In genomic region chrX:100939336-100939735, GRCh38 we compare ENCODE assay signal across 19 cellular contexts. TPM values are rescaled to one million over a fixed set of nuclear protein-coding genes. Genes with fewer than 3 reads are reported as not detected.
DNase-seq lines count a peak whose midpoint lies in the region; ATAC-seq, FAIRE-seq and TF ChIP-seq lines count a peak whose summit lies in the region.
"Had no signal": no experiment of that assay in that cellular context is flagged by ENCODE, and none has a peak within 500 bp of the region (broad histone marks: within the 10 kb centered on the region; RNA-seq: fewer than 3 reads in every experiment).

No MANE protein-coding gene starts in this region.

- H3K27me3 Mint-ChIP-seq in T-cell, result peaks cover 0 to 11% of the 10 kb centered on the region in 2 donors

- intact Hi-C loops in left colon (cut with DNase I, micrococcal nuclease), result no loop called here

- POLR2A ChIA-PET in T-cell (lab: Charles Lee), result interaction anchor here in 1 of 2 donors (0.9 kb wide), 1 partner anchor 8 kb away, joined by 3 read pairs; no protein-coding TSS in a partner anchor

- peaks cover 0 to 10% (median 6%) of the 10 kb centered on the region in 3 donors for H3K4me1 Mint-ChIP-seq in T-cell

- H3K9me3 Mint-ChIP-seq in activated naive CD4-positive, alpha-beta T cell treated with anti-CD3 and anti-CD28 coated beads, Interleukin-2, amount 50 U/mL, for 72 hours, result no peaks in the 10 kb centered on the region
- H3K9me3 Mint-ChIP-seq in T-cell, result no peaks in the 10 kb centered on the region

- DNase-seq in activated naive CD4-positive, alpha-beta T cell treated with anti-CD3 and anti-CD28 coated beads, Interleukin-2, amount 50 U/mL, for 72 hours (ENCODE audit: low spot score in 2 of 2), result no peak
- DNase-seq in activated naive CD4-positive, alpha-beta T cell treated with anti-CD3 and anti-CD28 coated beads, Interleukin-2, amount 50 U/mL, for 16 hours, result no peak
- DNase-seq in GM12891 (ENCODE audit: insufficient read length, low spot score) (no peak), T-cell (peak in 10 of 34 experiments; percentile 1 to 31 (median 5)), left colon (no peak), NAMALWA (ENCODE audit: low spot score) (no peak), kidney tubule cell (ENCODE audit: low spot score) (no peak)
- DNase-seq: BE2C, DMS 273 treated with DMSO at 0.1 percent for 48 hours, EL, Kasumi-1, NCI-H1417, NCI-H2029, NCI-H510A treated with DMSO at 0.1 percent for 48 hours, SHP77 treated with DMSO at 0.1 percent for 48 hours had no signal

- no peak overlapping the region for H3K4me3 Mint-ChIP-seq in T-cell

- H3K27ac Mint-ChIP-seq in activated naive CD4-positive, alpha-beta T cell treated with anti-CD3 and anti-CD28 coated beads, Interleukin-2, amount 50 U/mL, for 72 hours, result peak overlapping the region; percentile 41 to 50
- H3K27ac Mint-ChIP-seq in T-cell, result peak overlapping the region; percentile 63 to 86

- peak in 1 of 2 donors; percentile 55 for ATAC-seq in activated naive CD4-positive, alpha-beta T cell treated with anti-CD3 and anti-CD28 coated beads, Interleukin-2, amount 50 U/mL, for 72 hours
- ATAC-seq in T-cell (replicated peaks in 1 of 4) (peak; percentile 31 to 79 (median 62)), left colon (peak; percentile 26)
- ATAC-seq in activated CD4-positive, CD25-positive, alpha-beta regulatory T cell treated with anti-CD3 and anti-CD28 coated beads, Interleukin-2, amount 50 U/mL, for 24 hours, result no peak
- ATAC-seq: HCT116 had no signal

- TF ChIP-seq POLR2A in GM12891 (IDR thresholded peaks at IDR 0.05; ENCODE audit: low read depth, low read length), result no peak

- CTCF ChIA-PET in T-cell (lab: Charles Lee), result interaction anchor here (0.6 to 1.3 kb wide), 3 partner anchors 9 to 128 kb away, joined by 3 to 7 read pairs (median 4); no protein-coding TSS in a partner anchor

- no peaks in the 10 kb centered on the region for H3K36me3 Mint-ChIP-seq in activated naive CD4-positive, alpha-beta T cell treated with anti-CD3 and anti-CD28 coated beads, Interleukin-2, amount 50 U/mL, for 72 hours
- H3K36me3 Mint-ChIP-seq in T-cell, result no peaks in the 10 kb centered on the region

- peak; percentile 16 for FAIRE-seq in GM12891 (lab: Jason Lieb, UNC)
- FAIRE-seq: GM18507, RCC 7860 had no signal

TF ChIP-seq in GM12891, 5 proteins besides CTCF, POLR2A, EP300 and RAD21:
- TF ChIP-seq TAF1 (IDR thresholded peaks at IDR 0.05; ENCODE audit: low read depth, low read length), result no peak

RNA-seq across cellular contexts. Expression of gene XKRX, which starts 10.6 kb away (rescaled TPM):
- total RNA-seq in activated naive CD4-positive, alpha-beta T cell treated with anti-CD3 and anti-CD28 coated beads, Interleukin-2, amount 50 U/mL, for 72 hours, result 1 to 10 TPM in 1 of 2 donors, under 1 TPM in 1; 0.77 to 2.0 TPM
- polyA plus RNA-seq in GM12891 (2012; ENCODE audit: low read depth, missing spikeins), result 0.14 TPM
- total RNA-seq in T-cell (1 to 10 TPM in 4 of 5 donors, under 1 TPM in 1; 0.53 to 4.8 (median 1.8) TPM), left colon (1 to 10 TPM; 2.1 to 2.3 TPM)

RNA-seq across cellular contexts. Expression of gene ARL13A, which starts 30.2 kb away (rescaled TPM):
- total RNA-seq in activated naive CD4-positive, alpha-beta T cell treated with anti-CD3 and anti-CD28 coated beads, Interleukin-2, amount 50 U/mL, for 72 hours, result not detected
- not detected for polyA plus RNA-seq in GM12891 (2012; ENCODE audit: low read depth, missing spikeins)
- total RNA-seq in T-cell, result not detected
- not detected for total RNA-seq in left colon

Comparison
In these comparisons a context has a peak if more than half of its experiments do, and no peak if none do; other contexts are left out.
1. ATAC-seq: peak in T-cell (4 of 4) and left colon (single experiment); none in activated CD4-positive, CD25-positive, alpha-beta regulatory T cell treated with anti-CD3 and anti-CD28 coated beads, Interleukin-2, amount 50 U/mL, for 24 hours (0 of 2).